ENCODE assay signal across 21 cellular contexts in the genomic region with DNA sequence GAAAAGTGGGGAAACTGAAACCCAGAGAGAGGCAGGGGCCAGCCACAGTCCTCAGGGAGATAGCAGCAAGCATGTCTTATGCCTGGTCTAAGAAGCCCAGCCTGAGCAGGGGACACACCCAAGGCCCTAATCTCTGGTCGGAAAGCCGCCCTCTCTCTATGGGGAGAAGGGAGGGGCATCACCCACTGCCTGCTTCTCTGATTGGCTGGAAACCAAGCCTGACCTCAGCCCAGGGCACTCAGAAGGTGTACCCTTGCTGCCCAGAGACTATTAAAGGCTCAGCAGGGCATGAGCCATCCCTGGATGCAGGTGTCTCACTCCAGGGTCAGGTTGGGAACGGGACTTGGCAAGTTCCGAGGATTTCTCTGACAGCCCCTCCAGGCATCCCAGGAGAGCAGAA. TPM values are rescaled to one million over a fixed set of nuclear protein-coding genes. Genes with fewer than 3 reads are reported as not detected.
A peak's percentile ranks its signal among the peaks of the same experiment; 100 is the strongest.
DNase-seq lines count a peak whose midpoint lies in the region; ATAC-seq and TF ChIP-seq lines count a peak whose summit lies in the region.
"Had no signal": no experiment of that assay in that cellular context is flagged by ENCODE, and none has a peak within 500 bp of the region (broad histone marks: within the 10 kb centered on the region; RNA-seq: fewer than 3 reads in every experiment).

No MANE protein-coding gene starts in this region.

- DNase-seq in GM23338 (ENCODE audit: low spot score) (no peak), NCI-H510A treated with DMSO at 0.1 percent for 48 hours (lab: John Stamatoyannopoulos, UW) (peak; percentile 57), WERI-Rb-1 (peak; percentile 78), lower lobe of right lung (no peak), DMS114 treated with DMSO at 0.1 percent for 48 hours (lab: John Stamatoyannopoulos, UW; ENCODE audit: unreplicated experiment) (no peak), hippocampal formation (lab: John Stamatoyannopoulos, UW) (no peak), T-helper 17 cell (no peak)
- DNase-seq: activated CD4-positive, alpha-beta T cell treated with anti-CD3 and anti-CD28 coated beads for 4 hours; amygdala; CD8-positive, alpha-beta T cell; central memory CD4-positive, alpha-beta T cell; effector memory CD4-positive, alpha-beta T cell; NCI-H2171; SHP77 treated with DMSO at 0.1 percent for 48 hours; sigmoid colon; stimulated activated CD4-positive, alpha-beta T cell treated with anti-CD3 and anti-CD28 coated beads, Interleukin-2, amount 100 ng/mL, for 24 hours had no signal

- H3K79me2 ChIP-seq in GM23338 (replicated peaks; ENCODE audit: insufficient read depth), result no peaks in the 10 kb centered on the region

- H3K27ac Mint-ChIP-seq in GM23338 (no peak overlapping the region), T-helper 17 cell (no peak overlapping the region)
- H3K27ac Mint-ChIP-seq: CD8-positive, alpha-beta T cell had no signal

- H3K36me3 Mint-ChIP-seq in GM23338 (ENCODE audit: low read depth) (no peaks in the 10 kb centered on the region), T-helper 17 cell (ENCODE audit: low read depth) (no peaks in the 10 kb centered on the region)
- H3K36me3 Mint-ChIP-seq: CD8-positive, alpha-beta T cell had no signal

- no peaks in the 10 kb centered on the region for H3K27me3 ChIP-seq in GM23338 (ENCODE audit: insufficient read depth)
- H3K27me3 ChIP-seq in WERI-Rb-1 (ENCODE audit: insufficient read depth, low read depth, severe bottlenecking), result no peaks in the 10 kb centered on the region
- no peaks in the 10 kb centered on the region for H3K27me3 ChIP-seq in lower lobe of right lung (ENCODE audit: low read depth)
- H3K27me3 ChIP-seq: sigmoid colon, vagina had no signal

- H3K9me3 ChIP-seq in WERI-Rb-1 (ENCODE audit: severe bottlenecking), result no peaks in the 10 kb centered on the region
- no peaks in the 10 kb centered on the region for H3K9me3 ChIP-seq in lower lobe of right lung
- no peaks in the 10 kb centered on the region for H3K9me3 ChIP-seq in T-helper 17 cell (ENCODE audit: control insufficient read depth, low read length, poor library complexity, severe bottlenecking)
- H3K9me3 ChIP-seq: sigmoid colon, vagina had no signal

- H3K27ac ChIP-seq in GM23338 (ENCODE audit: low read depth) (no peak overlapping the region), WERI-Rb-1 (no peak overlapping the region), lower lobe of right lung (no peak overlapping the region)
- H3K27ac ChIP-seq: sigmoid colon, vagina had no signal

- H3K9me2 ChIP-seq in GM23338 (ENCODE audit: insufficient read depth), result no peaks in the 10 kb centered on the region

- H3K4me1 ChIP-seq in GM23338 (ENCODE audit: insufficient read depth) (peaks cover 7% of the 10 kb centered on the region), lower lobe of right lung (no peaks in the 10 kb centered on the region)
- H3K4me1 ChIP-seq: sigmoid colon had no signal

- no peak overlapping the region; the same call in 1 of the 2 replicates for H2AFZ ChIP-seq in GM23338

- H3K4me2 ChIP-seq in GM23338, result no peak overlapping the region

- no peaks in the 10 kb centered on the region for H4K20me1 ChIP-seq in GM23338 (replicated peaks; ENCODE audit: insufficient read depth)

- no peaks in the 10 kb centered on the region for H3F3A ChIP-seq in GM23338 (replicated peaks; ENCODE audit: low read depth)

- H3K27me3 Mint-ChIP-seq in GM23338 (ENCODE audit: insufficient read depth, low read depth, poor library complexity), result peaks cover 18% of the 10 kb centered on the region
- peaks cover 9% of the 10 kb centered on the region for H3K27me3 Mint-ChIP-seq in T-helper 17 cell

- H3K4me3 Mint-ChIP-seq in GM23338 (no peak overlapping the region), T-helper 17 cell (no peak overlapping the region)
- H3K4me3 Mint-ChIP-seq: CD8-positive, alpha-beta T cell had no signal

- TF ChIP-seq CTCF in GM23338 (conservative IDR thresholded peaks at IDR 0.05; ENCODE audit: low read depth in 2 of 2), result no peak
- no peak for TF ChIP-seq CTCF in WERI-Rb-1 (IDR thresholded peaks at IDR 0.05; ENCODE audit: low read depth, low read length)
- TF ChIP-seq CTCF in lower lobe of right lung (IDR thresholded peaks at IDR 0.05), result no peak

- no peak overlapping the region for H3K4me3 ChIP-seq in GM23338
- no peak overlapping the region for H3K4me3 ChIP-seq in WERI-Rb-1 (ENCODE audit: low read depth, low read length)
- H3K4me3 ChIP-seq in lower lobe of right lung, result no peak overlapping the region
- H3K4me3 ChIP-seq: sigmoid colon had no signal

- H3K36me3 ChIP-seq in GM23338 (ENCODE audit: insufficient read depth), result no peaks in the 10 kb centered on the region
- no peaks in the 10 kb centered on the region for H3K36me3 ChIP-seq in WERI-Rb-1
- no peaks in the 10 kb centered on the region for H3K36me3 ChIP-seq in lower lobe of right lung
- H3K36me3 ChIP-seq: sigmoid colon, vagina had no signal

- peak; percentile 82 for ATAC-seq in GM23338
- ATAC-seq in lower lobe of right lung, result peak; percentile 55 to 64
- ATAC-seq in HG02970 (IDR thresholded peaks at IDR 0.05; ENCODE audit: low FRiP score, unreplicated experiment), result no peak
- ATAC-seq in T-helper 17 cell, result no peak
- ATAC-seq: CD8-positive, alpha-beta T cell; left lobe of liver had no signal

- intact Hi-C loops in lower lobe of right lung (cut with DNase I), result no loop called here

- H3K4me1 Mint-ChIP-seq in GM23338 (peaks cover 28% of the 10 kb centered on the region), T-helper 17 cell (peaks cover 6% of the 10 kb centered on the region)

- H3K9me3 Mint-ChIP-seq in GM23338, result no peaks in the 10 kb centered on the region
- H3K9me3 Mint-ChIP-seq: CD8-positive, alpha-beta T cell had no signal

TF ChIP-seq in GM23338, 12 proteins besides CTCF, POLR2A, EP300 and RAD21 (continues in another document):
- TF ChIP-seq ZNF114 (CRISPR knock-in tag; IDR thresholded peaks at IDR 0.05), result no peak

RNA-seq across cellular contexts. Expression of a gene that starts 5.7 kb away (rescaled TPM):
- not detected in 2 replicates for total RNA-seq in GM23338 (2014; rRNA removed; shearing (Covaris generic))
- not detected in 2 replicates for polyA plus RNA-seq in GM23338 (2016; fragmentation: Nextera tagmentation; extraction: Ambion mirVana)
- total RNA-seq in lower lobe of right lung (5.2 TPM), T-helper 17 cell (not detected)
- total RNA-seq: CD8-positive, alpha-beta T cell; left lobe of liver; T-helper 2 cell treated with Interferon-gamma antibody and Interleukin-4, amounts not matched to agents 100 ng/mL and 5 ng/mL, for 36 hours had no signal

RNA-seq across cellular contexts. Expression of a gene that starts 7.6 kb away (rescaled TPM):
- 0.03 and 1.2 TPM in 2 replicates for total RNA-seq in GM23338 (2014; rRNA removed; shearing (Covaris generic))
- polyA plus RNA-seq in GM23338 (2016; fragmentation: Nextera tagmentation; extraction: Ambion mirVana), result not detected in 2 replicates
- total RNA-seq in lower lobe of right lung (9.0 TPM), T-helper 17 cell (not detected)
- total RNA-seq: CD8-positive, alpha-beta T cell; sigmoid colon; T-helper 2 cell treated with Interferon-gamma antibody and Interleukin-4, amounts not matched to agents 100 ng/mL and 5 ng/mL, for 36 hours had no signal

RNA-seq across cellular contexts. Expression of a gene that starts 17.0 kb away (rescaled TPM):
- 109 and 134 TPM in 2 replicates for total RNA-seq in GM23338 (2014; rRNA removed; shearing (Covaris generic))
- 105 and 112 TPM in 2 replicates for polyA plus RNA-seq in GM23338 (2016; fragmentation: Nextera tagmentation; extraction: Ambion mirVana)
- total RNA-seq in lower lobe of right lung, result 212 TPM
- not detected for total RNA-seq in T-helper 17 cell
- total RNA-seq: CD8-positive, alpha-beta T cell; T-helper 2 cell treated with Interferon-gamma antibody and Interleukin-4, amounts not matched to agents 100 ng/mL and 5 ng/mL, for 36 hours had no signal

RNA-seq across cellular contexts. Expression of a gene that starts 21.4 kb away (rescaled TPM):
- total RNA-seq in GM23338 (2014; rRNA removed; shearing (Covaris generic)), result not detected in 2 replicates
- polyA plus RNA-seq in GM23338 (2016; fragmentation: Nextera tagmentation; extraction: Ambion mirVana), result not detected in 2 replicates
- total RNA-seq in lower lobe of right lung, result not detected
- not detected for total RNA-seq in T-helper 17 cell
- total RNA-seq: CD8-positive, alpha-beta T cell; left lobe of liver; omental fat pad; T-helper 2 cell treated with Interferon-gamma antibody and Interleukin-4, amounts not matched to agents 100 ng/mL and 5 ng/mL, for 36 hours; vagina had no signal

RNA-seq across cellular contexts. Expression of a gene that starts 30.2 kb away (rescaled TPM):
- total RNA-seq in GM23338 (2014; rRNA removed; shearing (Covaris generic)), result not detected in 2 replicates
- not detected in 2 replicates for polyA plus RNA-seq in GM23338 (2016; fragmentation: Nextera tagmentation; extraction: Ambion mirVana)
- total RNA-seq in lower lobe of right lung (not detected), T-helper 17 cell (not detected)
- total RNA-seq: CD8-positive, alpha-beta T cell; left lobe of liver; omental fat pad; sigmoid colon; T-helper 2 cell treated with Interferon-gamma antibody and Interleukin-4, amounts not matched to agents 100 ng/mL and 5 ng/mL, for 36 hours; vagina had no signal
- polyA plus RNA-seq: sigmoid colon had no signal

Comparison
In these comparisons a context has a peak if more than half of its experiments do, and no peak if none do; other contexts are left out.
1. ATAC-seq: peak in GM23338 (single experiment) and lower lobe of right lung (2 of 2); none in HG02970 (single experiment) and T-helper 17 cell (single experiment).
2. DNase-seq: peak in NCI-H510A treated with DMSO at 0.1 percent for 48 hours (single experiment) and WERI-Rb-1 (single experiment); none in GM23338 (single experiment), lower lobe of right lung (single experiment), DMS114 treated with DMSO at 0.1 percent for 48 hours (single experiment), hippocampal formation (0 of 2) and T-helper 17 cell (0 of 3).
3. RNA of a gene that starts 17.0 kb away (total RNA-seq): 212 TPM in lower lobe of right lung (single experiment) and 109 to 134 TPM in GM23338; not detected in T-helper 17 cell; every median in the first group is over 10 times any median in the second.